Comparison of ENCODE assay signal across 2 cellular contexts in the genomic region with DNA sequence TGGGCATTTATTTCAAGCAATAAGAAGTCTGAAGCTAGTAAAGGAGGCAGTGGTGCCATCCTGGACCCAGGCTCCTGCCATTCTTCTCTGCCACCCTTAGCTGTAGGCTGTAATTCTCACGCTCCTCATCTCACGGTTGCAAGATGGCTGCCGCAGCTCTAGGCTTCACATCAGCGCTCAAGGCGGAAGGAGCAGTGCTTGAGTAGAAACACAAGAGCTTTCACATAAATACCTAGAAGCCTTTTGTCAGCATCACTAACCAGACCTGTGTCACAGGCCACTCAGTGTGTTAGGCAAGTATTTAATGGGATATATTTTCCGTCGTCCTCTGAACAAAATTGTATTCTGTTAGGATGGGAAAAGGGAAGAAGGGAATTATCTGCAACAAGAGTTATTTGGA.
TF ChIP-seq lines count a peak whose summit lies in the region.

No MANE protein-coding gene starts in this region.

TF ChIP-seq in HCT116, 20 proteins besides CTCF, POLR2A, EP300 and RAD21:
- TF ChIP-seq SIN3A (IDR thresholded peaks at IDR 0.05; ENCODE audit: low read depth): no peak

TF ChIP-seq in H1, 55 proteins besides CTCF, POLR2A, EP300 and RAD21:
- TF ChIP-seq HDAC2 (IDR thresholded peaks at IDR 0.05; ENCODE audit: borderline replicate concordance in 1 of 2, low read depth in 2 of 2, low read length in 2 of 2) (no peak), YY1 (IDR thresholded peaks at IDR 0.05; ENCODE audit: low read depth, low read length) (peak; percentile 75; the same call in 1 of the 2 replicates)
